In the genomic region with DNA sequence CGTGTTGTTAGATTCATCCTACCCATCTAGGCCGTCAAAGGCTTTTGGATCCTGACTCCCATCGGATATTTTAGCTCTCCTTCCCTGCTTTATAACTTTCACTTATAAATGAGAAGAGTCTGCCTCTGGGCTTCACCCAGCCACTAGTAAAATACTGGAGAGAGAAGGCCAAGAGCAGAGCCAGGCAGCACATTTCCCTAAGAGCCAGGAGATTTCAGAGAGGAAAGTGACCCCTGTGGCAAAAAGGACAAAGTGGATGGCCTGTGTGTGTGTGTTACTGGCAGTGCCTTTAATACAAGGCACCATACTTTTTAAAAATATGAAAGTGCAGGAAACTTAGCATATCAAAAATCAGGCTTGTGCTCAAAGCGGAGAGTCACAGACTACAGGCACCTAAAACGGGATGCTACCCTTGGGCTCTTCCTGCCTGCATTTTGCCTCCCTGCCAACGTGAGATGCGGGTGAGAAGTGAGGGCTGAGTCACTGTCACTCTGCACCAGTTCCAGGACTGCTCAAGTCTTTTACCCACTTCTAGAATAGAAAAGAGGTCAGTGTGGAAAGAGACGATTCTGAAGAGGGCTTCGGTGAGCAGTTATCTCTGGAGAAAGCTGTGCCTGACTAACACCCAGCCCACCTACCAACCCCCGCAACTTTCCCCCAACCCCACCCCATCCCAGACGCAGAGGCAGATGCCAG, we compare ENCODE assay signal across 1 cellular context.
TF ChIP-seq lines count a peak whose summit lies in the region.

No MANE protein-coding gene starts in this region.

TF ChIP-seq in HepG2, 621 proteins besides CTCF, POLR2A, EP300 and RAD21:
- TF ChIP-seq RBM22 (optimal IDR thresholded peaks at IDR 0.05; ENCODE audit: low read length) (peak; percentile 93), POLR2G (IDR thresholded peaks at IDR 0.05; ENCODE audit: low read depth, low read length) (peak; percentile 35; the same call in 1 of the 2 replicates), KDM2A (CRISPR knock-in tag; IDR thresholded peaks at IDR 0.05; ENCODE audit: borderline replicate concordance, low read depth) (no peak), ZC3H13 (CRISPR knock-in tag; IDR thresholded peaks at IDR 0.05) (peak; percentile 40; the same call in 1 of the 2 replicates), DPF2 (CRISPR knock-in tag; IDR thresholded peaks at IDR 0.05; ENCODE audit: borderline replicate concordance, low read depth) (no peak), CBX5 (CRISPR knock-in tag; IDR thresholded peaks at IDR 0.05; ENCODE audit: borderline replicate concordance) (no peak), ZBTB42 (CRISPR knock-in tag; IDR thresholded peaks at IDR 0.05) (no peak), HNRNPH1 (optimal IDR thresholded peaks at IDR 0.05; ENCODE audit: low read depth, low read length) (no peak), EED (CRISPR knock-in tag; IDR thresholded peaks at IDR 0.05) (no peak)
- TF ChIP-seq, protein P1, sequence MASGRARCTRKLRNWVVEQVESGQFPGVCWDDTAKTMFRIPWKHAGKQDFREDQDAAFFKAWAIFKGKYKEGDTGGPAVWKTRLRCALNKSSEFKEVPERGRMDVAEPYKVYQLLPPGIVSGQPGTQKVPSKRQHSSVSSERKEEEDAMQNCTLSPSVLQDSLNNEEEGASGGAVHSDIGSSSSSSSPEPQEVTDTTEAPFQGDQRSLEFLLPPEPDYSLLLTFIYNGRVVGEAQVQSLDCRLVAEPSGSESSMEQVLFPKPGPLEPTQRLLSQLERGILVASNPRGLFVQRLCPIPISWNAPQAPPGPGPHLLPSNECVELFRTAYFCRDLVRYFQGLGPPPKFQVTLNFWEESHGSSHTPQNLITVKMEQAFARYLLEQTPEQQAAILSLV (CRISPR knock-in tag; IDR thresholded peaks at IDR 0.05; ENCODE audit: borderline replicate concordance): no peak
- TF ChIP-seq, protein P2, sequence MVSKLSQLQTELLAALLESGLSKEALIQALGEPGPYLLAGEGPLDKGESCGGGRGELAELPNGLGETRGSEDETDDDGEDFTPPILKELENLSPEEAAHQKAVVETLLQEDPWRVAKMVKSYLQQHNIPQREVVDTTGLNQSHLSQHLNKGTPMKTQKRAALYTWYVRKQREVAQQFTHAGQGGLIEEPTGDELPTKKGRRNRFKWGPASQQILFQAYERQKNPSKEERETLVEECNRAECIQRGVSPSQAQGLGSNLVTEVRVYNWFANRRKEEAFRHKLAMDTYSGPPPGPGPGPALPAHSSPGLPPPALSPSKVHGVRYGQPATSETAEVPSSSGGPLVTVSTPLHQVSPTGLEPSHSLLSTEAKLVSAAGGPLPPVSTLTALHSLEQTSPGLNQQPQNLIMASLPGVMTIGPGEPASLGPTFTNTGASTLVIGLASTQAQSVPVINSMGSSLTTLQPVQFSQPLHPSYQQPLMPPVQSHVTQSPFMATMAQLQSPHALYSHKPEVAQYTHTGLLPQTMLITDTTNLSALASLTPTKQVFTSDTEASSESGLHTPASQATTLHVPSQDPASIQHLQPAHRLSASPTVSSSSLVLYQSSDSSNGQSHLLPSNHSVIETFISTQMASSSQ (IDR thresholded peaks at IDR 0.05; ENCODE audit: low read depth): no peak
- TF ChIP-seq, protein P2 (CRISPR knock-in tag; IDR thresholded peaks at IDR 0.05; ENCODE audit: borderline replicate concordance): no peak
